In genomic region chr3:125774433-125775034, GRCh38 we compare ENCODE assay signal across 2 cellular contexts.
TF ChIP-seq lines count a peak whose summit lies in the region.

No MANE protein-coding gene starts in this region.

TF ChIP-seq in K562, 482 proteins besides CTCF, POLR2A, EP300 and RAD21:
- TF ChIP-seq, protein P1, sequence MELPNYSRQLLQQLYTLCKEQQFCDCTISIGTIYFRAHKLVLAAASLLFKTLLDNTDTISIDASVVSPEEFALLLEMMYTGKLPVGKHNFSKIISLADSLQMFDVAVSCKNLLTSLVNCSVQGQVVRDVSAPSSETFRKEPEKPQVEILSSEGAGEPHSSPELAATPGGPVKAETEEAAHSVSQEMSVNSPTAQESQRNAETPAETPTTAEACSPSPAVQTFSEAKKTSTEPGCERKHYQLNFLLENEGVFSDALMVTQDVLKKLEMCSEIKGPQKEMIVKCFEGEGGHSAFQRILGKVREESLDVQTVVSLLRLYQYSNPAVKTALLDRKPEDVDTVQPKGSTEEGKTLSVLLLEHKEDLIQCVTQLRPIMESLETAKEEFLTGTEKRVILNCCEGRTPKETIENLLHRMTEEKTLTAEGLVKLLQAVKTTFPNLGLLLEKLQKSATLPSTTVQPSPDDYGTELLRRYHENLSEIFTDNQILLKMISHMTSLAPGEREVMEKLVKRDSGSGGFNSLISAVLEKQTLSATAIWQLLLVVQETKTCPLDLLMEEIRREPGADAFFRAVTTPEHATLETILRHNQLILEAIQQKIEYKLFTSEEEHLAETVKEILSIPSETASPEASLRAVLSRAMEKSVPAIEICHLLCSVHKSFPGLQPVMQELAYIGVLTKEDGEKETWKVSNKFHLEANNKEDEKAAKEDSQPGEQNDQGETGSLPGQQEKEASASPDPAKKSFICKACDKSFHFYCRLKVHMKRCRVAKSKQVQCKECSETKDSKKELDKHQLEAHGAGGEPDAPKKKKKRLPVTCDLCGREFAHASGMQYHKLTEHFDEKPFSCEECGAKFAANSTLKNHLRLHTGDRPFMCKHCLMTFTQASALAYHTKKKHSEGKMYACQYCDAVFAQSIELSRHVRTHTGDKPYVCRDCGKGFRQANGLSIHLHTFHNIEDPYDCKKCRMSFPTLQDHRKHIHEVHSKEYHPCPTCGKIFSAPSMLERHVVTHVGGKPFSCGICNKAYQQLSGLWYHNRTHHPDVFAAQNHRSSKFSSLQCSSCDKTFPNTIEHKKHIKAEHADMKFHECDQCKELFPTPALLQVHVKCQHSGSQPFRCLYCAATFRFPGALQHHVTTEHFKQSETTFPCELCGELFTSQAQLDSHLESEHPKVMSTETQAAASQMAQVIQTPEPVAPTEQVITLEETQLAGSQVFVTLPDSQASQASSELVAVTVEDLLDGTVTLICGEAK (IDR thresholded peaks at IDR 0.05) = peak; percentile 63
- TF ChIP-seq, protein P1 (CRISPR knock-in tag; IDR thresholded peaks at IDR 0.05) = peak; percentile 61

TF ChIP-seq in HepG2, 621 proteins besides CTCF, POLR2A, EP300 and RAD21:
- TF ChIP-seq, protein P1 (IDR thresholded peaks at IDR 0.05) = peak; percentile 55; the same call in 1 of the 2 replicates
- TF ChIP-seq, protein P1 (CRISPR knock-in tag; IDR thresholded peaks at IDR 0.05) = peak; percentile 97
